Comparison of ENCODE assay signal across 18 cellular contexts in the genomic region with DNA sequence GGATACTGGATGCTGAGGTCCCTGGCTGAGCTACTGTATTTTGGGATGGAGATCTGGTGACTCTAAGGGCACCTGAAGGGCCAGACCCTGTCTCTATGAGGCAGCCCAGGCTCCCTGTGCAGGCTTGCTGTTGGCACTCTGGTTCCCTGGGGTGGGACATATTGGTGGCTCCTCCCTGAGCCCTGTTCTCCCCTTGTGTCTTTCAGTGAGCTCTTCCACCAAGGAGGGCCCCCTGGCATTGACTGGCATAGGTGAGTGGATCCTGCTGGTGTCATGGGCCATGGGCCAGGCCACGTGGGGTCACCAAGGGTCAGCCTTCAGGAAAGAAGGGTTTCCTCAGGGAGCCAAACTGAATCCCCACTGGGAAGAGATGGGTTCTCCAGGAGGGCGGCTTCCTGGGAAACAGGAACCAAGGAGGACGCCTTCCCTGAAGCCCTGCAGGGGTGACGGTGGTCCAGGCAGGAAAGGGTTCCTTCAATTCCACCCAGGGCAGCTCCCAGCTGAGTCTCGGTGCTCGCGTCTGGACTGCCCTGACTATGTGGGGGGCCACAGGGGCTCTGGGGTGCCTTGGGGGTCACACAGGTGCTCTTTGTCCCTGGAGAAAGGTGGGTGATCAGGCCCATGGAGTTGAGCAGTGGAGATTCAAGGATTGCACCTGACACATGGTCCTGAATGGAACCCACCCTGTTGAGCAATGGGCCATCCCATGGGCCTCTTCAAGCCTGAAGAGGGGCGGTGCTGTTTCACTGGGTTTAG.
DNase-seq lines count a peak whose midpoint lies in the region; ATAC-seq and TF ChIP-seq lines count a peak whose summit lies in the region.
"Had no signal": no experiment of that assay in that cellular context is flagged by ENCODE, and none has a peak within 500 bp of the region (broad histone marks: within the 10 kb centered on the region; RNA-seq: fewer than 3 reads in every experiment).

No MANE protein-coding gene starts in this region.

- no peak overlapping the region for H4K8ac ChIP-seq in mesenchymal stem cell (ENCODE audit: low read length)

- WGBS in body of pancreas, 2 donors, result 83% methylated on average over 8 of the region's 8 CpGs; no CpG with 5 or more reads in 1 of the 2 donors
- 75% methylated on average over 8 of the region's 8 CpGs for WGBS in mesenchymal stem cell

- no peak overlapping the region for H3K14ac ChIP-seq in mesenchymal stem cell (ENCODE audit: low read length in 2 of 2)

- no peaks in the 10 kb centered on the region for H3K4me1 ChIP-seq in body of pancreas
- no peaks in the 10 kb centered on the region for H3K4me1 ChIP-seq in mesenchymal stem cell (ENCODE audit: control insufficient read depth, insufficient read depth, low read depth, low read length)
- H3K4me1 ChIP-seq in PC-9 (replicated peaks; ENCODE audit: insufficient read depth), result no peaks in the 10 kb centered on the region

- TF ChIP-seq POLR2A in body of pancreas (IDR thresholded peaks at IDR 0.05), result no peak

- H2BK12ac ChIP-seq in mesenchymal stem cell (ENCODE audit: low read length in 2 of 2), result no peak overlapping the region

- ATAC-seq in body of pancreas (no peak), GM21515 (IDR thresholded peaks at IDR 0.05; ENCODE audit: unreplicated experiment) (no peak)
- ATAC-seq: esophagus mucosa, left colon had no signal

- no peak overlapping the region for H3K18ac ChIP-seq in mesenchymal stem cell (ENCODE audit: low read depth in 1 of 2, low read length in 2 of 2)

- peaks cover 0 to 35% (median 0%) of the 10 kb centered on the region in 3 donors for H3K9me3 ChIP-seq in body of pancreas
- H3K9me3 ChIP-seq in mesenchymal stem cell (ENCODE audit: control insufficient read depth, low read length), result peaks cover 12% of the 10 kb centered on the region
- H3K9me3 ChIP-seq in PC-9 (ENCODE audit: insufficient read depth, low read depth), result no peaks in the 10 kb centered on the region

- BruUV-seq in PC-9 (replicated peaks; lab: Mats Ljungman, UMichigan), result no TSS peak

- H3K4me3 ChIP-seq in body of pancreas, result no peak overlapping the region
- no peak overlapping the region for H3K4me3 ChIP-seq in mesenchymal stem cell (ENCODE audit: insufficient read depth in 1 of 2, low read depth in 1 of 2, low read length in 2 of 2)
- H3K4me3 ChIP-seq in PC-9, result no peak overlapping the region

- peak; percentile 1 for DNase-seq in activated naive CD4-positive, alpha-beta T cell treated with anti-CD3 and anti-CD28 coated beads, Interleukin-2, amount 50 U/mL, for 16 hours
- DNase-seq in activated naive CD4-positive, alpha-beta T cell (lab: John Stamatoyannopoulos, UW), result no peak
- DNase-seq in body of pancreas (peak in 3 of 4 donors; percentile 1 to 4 (median 2)), mesenchymal stem cell (no peak), ureter (ENCODE audit: low spot score) (peak; percentile 34), HEK293T (ENCODE audit: extremely low spot score) (no peak), PC-9 (no peak)
- DNase-seq: anterior cingulate cortex, COR-L47, cortex of kidney, GF-D8, naive B cell, NCI-H187 treated with DMSO at 0.1 percent for 48 hours, NCI-H510A treated with DMSO at 0.1 percent for 48 hours, retina had no signal

- POLR2A ChIA-PET in HEK293T (lab: Yijun Ruan, JAX), result no interaction called here
- POLR2A ChIA-PET in PC-9 (lab: Charles Lee; ENCODE audit: unreplicated experiment), result no interaction called here

- no peak overlapping the region for H2BK5ac ChIP-seq in mesenchymal stem cell (ENCODE audit: low read depth, low read length, poor library complexity, severe bottlenecking)

- H3K9ac ChIP-seq in mesenchymal stem cell (ENCODE audit: low read length), result no peak overlapping the region

- peak overlapping the region; percentile 5 for H4K91ac ChIP-seq in mesenchymal stem cell (ENCODE audit: low read length)

- no peak overlapping the region for H3K23ac ChIP-seq in mesenchymal stem cell (ENCODE audit: low read length in 2 of 2)

- H3K27me3 ChIP-seq in body of pancreas, result no peaks in the 10 kb centered on the region
- H3K27me3 ChIP-seq in mesenchymal stem cell (ENCODE audit: control insufficient read depth in 1 of 2, insufficient read depth in 1 of 2, low read length in 2 of 2), result no peaks in the 10 kb centered on the region
- H3K27me3 ChIP-seq in PC-9 (ENCODE audit: insufficient read depth, low read depth), result no peaks in the 10 kb centered on the region

- no peaks in the 10 kb centered on the region for H4K20me1 ChIP-seq in PC-9 (ENCODE audit: insufficient read depth)

- intact Hi-C loops in body of pancreas (cut with DNase I) (no loop called here), PC-9 (cut with micrococcal nuclease; ENCODE audit: unreplicated experiment) (no loop called here)

- no peak overlapping the region for H2BK120ac ChIP-seq in mesenchymal stem cell (ENCODE audit: low read depth, low read length)

- no peak overlapping the region for H2BK15ac ChIP-seq in mesenchymal stem cell (ENCODE audit: low read depth, poor library complexity, severe bottlenecking)

- H3K79me2 ChIP-seq in PC-9 (ENCODE audit: low read depth), result no peaks in the 10 kb centered on the region

- H3K4ac ChIP-seq in mesenchymal stem cell (ENCODE audit: low read depth in 1 of 2, low read length in 2 of 2), result no peak overlapping the region

- no peaks in the 10 kb centered on the region for H3K36me3 ChIP-seq in body of pancreas (replicated peaks in 1 of 2; ENCODE audit: insufficient read depth in 1 of 2, low read depth in 2 of 2)
- no peaks in the 10 kb centered on the region for H3K36me3 ChIP-seq in mesenchymal stem cell (ENCODE audit: control insufficient read depth in 1 of 2, insufficient read depth in 2 of 2, low read depth in 1 of 2, low read length in 2 of 2)
- no peaks in the 10 kb centered on the region for H3K36me3 ChIP-seq in PC-9 (ENCODE audit: low read depth)

- CTCF ChIA-PET in HEK293T (lab: Yijun Ruan, JAX) (no interaction called here), PC-9 (lab: Charles Lee) (no interaction called here)

- H3K27ac ChIP-seq in body of pancreas (no peak overlapping the region), mesenchymal stem cell (ENCODE audit: low read length, poor library complexity, severe bottlenecking) (no peak overlapping the region), PC-9 (no peak overlapping the region)

- H3K79me1 ChIP-seq in mesenchymal stem cell (replicated peaks; ENCODE audit: low read length, poor library complexity, severe bottlenecking), result no peaks in the 10 kb centered on the region

- H3K4me2 ChIP-seq in mesenchymal stem cell (ENCODE audit: low read length, poor library complexity, severe bottlenecking) (no peak overlapping the region), PC-9 (no peak overlapping the region)

- H3F3A ChIP-seq in PC-9 (ENCODE audit: insufficient read depth, low read depth), result no peaks in the 10 kb centered on the region

- no peak for TF ChIP-seq CTCF in body of pancreas (IDR thresholded peaks at IDR 0.05)
- TF ChIP-seq CTCF in PC-9 (conservative IDR thresholded peaks at IDR 0.05), result no peak

- no peaks in the 10 kb centered on the region for H3K9me2 ChIP-seq in PC-9 (ENCODE audit: insufficient read depth)

- H2AFZ ChIP-seq in mesenchymal stem cell (ENCODE audit: low read depth, low read length) (no peak overlapping the region), PC-9 (no peak overlapping the region)

- no peak overlapping the region for H2AK5ac ChIP-seq in mesenchymal stem cell (ENCODE audit: low read length, severe bottlenecking)

TF ChIP-seq in HEK293T, 16 proteins besides CTCF, POLR2A, EP300 and RAD21:
- TF ChIP-seq ELF4 (IDR thresholded peaks at IDR 0.05) (no peak), HDGF (IDR thresholded peaks at IDR 0.05; ENCODE audit: borderline replicate concordance) (no peak), SUZ12 (IDR thresholded peaks at IDR 0.05) (no peak), ARNT (IDR thresholded peaks at IDR 0.05) (no peak), BHLHE40 (IDR thresholded peaks at IDR 0.05; ENCODE audit: borderline replicate concordance) (no peak), FOXM1 (IDR thresholded peaks at IDR 0.05; ENCODE audit: borderline replicate concordance) (no peak), NFRKB (IDR thresholded peaks at IDR 0.05) (no peak), LEF1 (IDR thresholded peaks at IDR 0.05; ENCODE audit: borderline replicate concordance) (no peak), CTBP1 (IDR thresholded peaks at IDR 0.05; ENCODE audit: borderline replicate concordance) (no peak), FOXK2 (IDR thresholded peaks at IDR 0.05) (no peak), ZNF384 (IDR thresholded peaks at IDR 0.05) (no peak), FOXA1 (IDR thresholded peaks at IDR 0.05) (no peak), L3MBTL2 (conservative IDR thresholded peaks at IDR 0.05) (no peak), TARDBP (IDR thresholded peaks at IDR 0.05) (no peak), SP1 (IDR thresholded peaks at IDR 0.05) (no peak)
- TF ChIP-seq, protein P1, sequence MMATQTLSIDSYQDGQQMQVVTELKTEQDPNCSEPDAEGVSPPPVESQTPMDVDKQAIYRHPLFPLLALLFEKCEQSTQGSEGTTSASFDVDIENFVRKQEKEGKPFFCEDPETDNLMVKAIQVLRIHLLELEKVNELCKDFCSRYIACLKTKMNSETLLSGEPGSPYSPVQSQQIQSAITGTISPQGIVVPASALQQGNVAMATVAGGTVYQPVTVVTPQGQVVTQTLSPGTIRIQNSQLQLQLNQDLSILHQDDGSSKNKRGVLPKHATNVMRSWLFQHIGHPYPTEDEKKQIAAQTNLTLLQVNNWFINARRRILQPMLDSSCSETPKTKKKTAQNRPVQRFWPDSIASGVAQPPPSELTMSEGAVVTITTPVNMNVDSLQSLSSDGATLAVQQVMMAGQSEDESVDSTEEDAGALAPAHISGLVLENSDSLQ (IDR thresholded peaks at IDR 0.05), result no peak

Comparison
In these comparisons a context has a peak if more than half of its experiments do, and no peak if none do; other contexts are left out.
1. DNase-seq: peak in activated naive CD4-positive, alpha-beta T cell treated with anti-CD3 and anti-CD28 coated beads, Interleukin-2, amount 50 U/mL, for 16 hours (single experiment), body of pancreas (3 of 4) and ureter (single experiment); none in activated naive CD4-positive, alpha-beta T cell (0 of 4), mesenchymal stem cell (single experiment), HEK293T (single experiment) and PC-9 (0 of 2).